ENCODE assay signal across 1 cellular context in genomic region chr12:56636675-56637540, GRCh38.
TF ChIP-seq lines count a peak whose summit lies in the region.

No MANE protein-coding gene starts in this region.

TF ChIP-seq in H1, 55 proteins besides CTCF, POLR2A, EP300 and RAD21:
- TF ChIP-seq RNF2 (IDR thresholded peaks at IDR 0.05; ENCODE audit: borderline replicate concordance, low read depth, low read length, missing control alignments, poor library complexity, severe bottlenecking) (no peak), KDM5A (IDR thresholded peaks at IDR 0.05; ENCODE audit: low read length) (no peak), TAF7 (optimal IDR thresholded peaks at IDR 0.05; ENCODE audit: borderline replicate concordance, low read depth, low read length) (no peak), SP2 (IDR thresholded peaks at IDR 0.05; ENCODE audit: low read length) (no peak), GTF2F1 (IDR thresholded peaks at IDR 0.05; ENCODE audit: borderline replicate concordance, low read depth, low read length) (no peak), SP1 (IDR thresholded peaks at IDR 0.05; ENCODE audit: low read depth, low read length) (peak; percentile 82), HDAC2 (IDR thresholded peaks at IDR 0.05; ENCODE audit: borderline replicate concordance in 1 of 2, low read depth in 2 of 2, low read length in 2 of 2) (peak in 1 of 2 experiments; percentile 44; a peak in 1 of 4 replicates), EZH2 (IDR thresholded peaks at IDR 0.05; ENCODE audit: low read depth, low read length, severe bottlenecking) (no peak), ZNF274 (IDR thresholded peaks at IDR 0.05; ENCODE audit: borderline replicate concordance, extremely low read depth, low read length) (no peak), SIX5 (IDR thresholded peaks at IDR 0.05; ENCODE audit: low read depth, low read length) (no peak), EGR1 (IDR thresholded peaks at IDR 0.05; ENCODE audit: borderline replicate concordance, low read depth, low read length) (no peak), RXRA (IDR thresholded peaks at IDR 0.05; ENCODE audit: insufficient read depth, low read depth, low read length) (no peak), FOSL1 (IDR thresholded peaks at IDR 0.05; ENCODE audit: insufficient read depth, low read depth, low read length) (no peak), SUZ12 (IDR thresholded peaks at IDR 0.05; ENCODE audit: low read length) (no peak), TAF1 (IDR thresholded peaks at IDR 0.05; ENCODE audit: low read depth, low read length) (peak; percentile 36; the same call in 1 of the 2 replicates), TEAD4 (IDR thresholded peaks at IDR 0.05; ENCODE audit: low read depth, low read length) (no peak), ASH2L (IDR thresholded peaks at IDR 0.05; ENCODE audit: low read length) (no peak), PHF8 (conservative IDR thresholded peaks at IDR 0.05; ENCODE audit: low read depth, low read length) (no peak), BCL11A (IDR thresholded peaks at IDR 0.05; ENCODE audit: low read depth in 2 of 2, low read length in 2 of 2) (no peak), CTBP2 (IDR thresholded peaks at IDR 0.05; ENCODE audit: borderline replicate concordance, insufficient read depth, insufficient read length, low read length) (no peak), TBP (IDR thresholded peaks at IDR 0.05; ENCODE audit: low read depth, low read length) (peak; percentile 62; the same call in 1 of the 2 replicates), E2F6 (IDR thresholded peaks at IDR 0.05) (no peak), ATF3 (IDR thresholded peaks at IDR 0.05; ENCODE audit: insufficient read depth, low read depth, low read length) (no peak), RFX5 (IDR thresholded peaks at IDR 0.05; ENCODE audit: borderline replicate concordance, low read depth, low read length) (no peak; the same call in 1 of the 2 replicates), YY1 (IDR thresholded peaks at IDR 0.05; ENCODE audit: low read depth, low read length) (0 out of 2 replicates have a peak, but pooled peaks have one; percentile 12), POU5F1 (IDR thresholded peaks at IDR 0.05; ENCODE audit: low read depth, low read length) (no peak), CBX8 (IDR thresholded peaks at IDR 0.05; ENCODE audit: borderline replicate concordance, low read depth, low read length) (no peak), JUN (IDR thresholded peaks at IDR 0.05; ENCODE audit: low read depth, low read length) (no peak), KDM4A (IDR thresholded peaks at IDR 0.05; ENCODE audit: low read depth, low read length, severe bottlenecking) (no peak), SP4 (IDR thresholded peaks at IDR 0.05; ENCODE audit: low read length) (no peak; the same call in 1 of the 2 replicates), CEBPB (IDR thresholded peaks at IDR 0.05; ENCODE audit: low read depth, low read length) (no peak), ATF2 (IDR thresholded peaks at IDR 0.05; ENCODE audit: low read length) (peak; percentile 40; the same call in 1 of the 2 replicates), SIRT6 (IDR thresholded peaks at IDR 0.05; ENCODE audit: low read length) (no peak), HDAC6 (IDR thresholded peaks at IDR 0.05; ENCODE audit: low read depth, low read length) (no peak), MAX (IDR thresholded peaks at IDR 0.05) (no peak), CBX5 (IDR thresholded peaks at IDR 0.05; ENCODE audit: low read depth, low read length) (no peak), CHD7 (IDR thresholded peaks at IDR 0.05; ENCODE audit: insufficient replicate concordance, low read length) (no peak), USF2 (IDR thresholded peaks at IDR 0.05; ENCODE audit: low read length) (peak; percentile 27; the same call in 1 of the 2 replicates), NANOG (IDR thresholded peaks at IDR 0.05; ENCODE audit: insufficient read depth, low read depth, low read length, poor library complexity, severe bottlenecking) (no peak), CHD1 (IDR thresholded peaks at IDR 0.05; ENCODE audit: low read depth, low read length) (no peak), TCF12 (IDR thresholded peaks at IDR 0.05; ENCODE audit: low read depth, low read length) (no peak), JUND (IDR thresholded peaks at IDR 0.05; ENCODE audit: low read length) (peak; percentile 10; the same call in 1 of the 2 replicates), SAP30 (IDR thresholded peaks at IDR 0.05; ENCODE audit: insufficient read depth, insufficient replicate concordance, low read length) (no peak), BACH1 (IDR thresholded peaks at IDR 0.05; ENCODE audit: low read length) (no peak), BRCA1 (IDR thresholded peaks at IDR 0.05; ENCODE audit: low read depth, low read length) (0 out of 2 replicates have a peak, but pooled peaks have one; percentile 38), SRF (IDR thresholded peaks at IDR 0.05; ENCODE audit: low read depth, low read length) (no peak), GABPA (IDR thresholded peaks at IDR 0.05; ENCODE audit: borderline replicate concordance, insufficient read depth, low read length) (no peak), POLR2AphosphoS5 (IDR thresholded peaks at IDR 0.05; ENCODE audit: low read depth, low read length) (peak; percentile 5; the same call in 1 of the 2 replicates), KDM1A (IDR thresholded peaks at IDR 0.05; ENCODE audit: borderline replicate concordance, low read length) (peak; percentile 9; the same call in 1 of the 2 replicates), RBBP5 (IDR thresholded peaks at IDR 0.05; ENCODE audit: borderline replicate concordance, low read depth, low read length) (no peak), NRF1 (IDR thresholded peaks at IDR 0.05; ENCODE audit: low read depth, low read length) (no peak), MAFK (IDR thresholded peaks at IDR 0.05; ENCODE audit: low read depth, low read length) (no peak), SIN3A (conservative IDR thresholded peaks at IDR 0.05 in 1 of 2, IDR thresholded peaks at IDR 0.05 in 1 of 2; ENCODE audit: low read depth in 1 of 2, low read length in 2 of 2) (peak; percentile 80 to 89; a peak in 3 of 4 replicates), CREB1 (IDR thresholded peaks at IDR 0.05) (peak; percentile 87), CHD2 (IDR thresholded peaks at IDR 0.05; ENCODE audit: low read length) (peak; percentile 75)
